Comparison of ENCODE assay signal across 15 cellular contexts in the genomic region with DNA sequence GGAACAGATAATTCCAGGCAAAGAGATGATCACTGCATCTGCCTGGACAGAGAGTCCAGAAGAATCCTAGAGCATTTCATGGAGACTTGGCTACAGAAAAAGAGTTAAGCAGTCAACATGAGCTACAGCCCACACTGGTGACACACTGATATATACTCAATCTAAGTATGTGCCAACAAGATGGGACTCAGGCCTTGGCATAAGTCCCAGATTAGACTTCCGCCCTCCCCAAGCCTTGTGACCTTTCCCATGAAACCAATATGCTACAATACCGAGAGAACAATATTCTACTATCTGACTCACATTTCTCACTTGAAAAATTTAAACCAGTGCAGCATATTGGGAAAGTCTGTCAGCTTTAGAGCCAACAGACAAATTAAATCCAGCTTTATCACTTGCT.
"Had no signal": no experiment of that assay in that cellular context is flagged by ENCODE, and none has a peak within 500 bp of the region (broad histone marks: within the 10 kb centered on the region; RNA-seq: fewer than 3 reads in every experiment).

No MANE protein-coding gene starts in this region.

- DNase-seq: activated CD8-positive, alpha-beta memory T cell treated with anti-CD3 and anti-CD28 coated beads, Interleukin-2, amount 50 U/mL, for 4 hours; activated CD8-positive, alpha-beta T cell treated with anti-CD3 and anti-CD28 coated beads for 36 hours; activated gamma-delta T cell treated with Interleukin-2 at 50 U/mL for 16 hours; activated naive CD8-positive, alpha-beta T cell treated with anti-CD3 and anti-CD28 coated beads for 36 hours; activated T-cell treated with anti-CD3 and anti-CD28 coated beads, Interleukin-2, amount 50 U/mL, for 72 hours; colonic mucosa; effector CD4-positive, alpha-beta T cell; left ventricle myocardium superior; mesendoderm; stimulated activated CD4-positive, alpha-beta T cell treated with anti-CD3 and anti-CD28 coated beads, Interleukin-4, amount 100 ng/mL, for 24 hours; stimulated activated naive CD8-positive, alpha-beta T cell treated with anti-CD3 and anti-CD28 coated beads, Interleukin-15, amount 100 ng/mL, for 72 hours; T-helper 9 cell; testis; upper lobe of right lung had no signal

- ATAC-seq: activated CD8-positive, alpha-beta T cell treated with anti-CD3 and anti-CD28 coated beads for 36 hours; activated T-cell treated with anti-CD3 and anti-CD28 coated beads, Interleukin-2, amount 50 U/mL, for 72 hours; left ventricle myocardium superior; stimulated activated naive CD8-positive, alpha-beta T cell treated with anti-CD3 and anti-CD28 coated beads, Interleukin-15, amount 100 ng/mL, for 72 hours; upper lobe of right lung had no signal

- H3K9me3 ChIP-seq: colonic mucosa, testis, upper lobe of right lung had no signal

- H3K4me3 ChIP-seq: cardiac muscle cell, colonic mucosa, testis, upper lobe of right lung had no signal

- H3K4me1 ChIP-seq: colonic mucosa, testis, upper lobe of right lung had no signal

- H3K27me3 ChIP-seq: cardiac muscle cell, colonic mucosa, testis, upper lobe of right lung had no signal

- H3K36me3 ChIP-seq: cardiac muscle cell, colonic mucosa, upper lobe of right lung had no signal

- H3K27ac ChIP-seq: cardiac muscle cell, colonic mucosa, testis, upper lobe of right lung had no signal
